In the genomic region with DNA sequence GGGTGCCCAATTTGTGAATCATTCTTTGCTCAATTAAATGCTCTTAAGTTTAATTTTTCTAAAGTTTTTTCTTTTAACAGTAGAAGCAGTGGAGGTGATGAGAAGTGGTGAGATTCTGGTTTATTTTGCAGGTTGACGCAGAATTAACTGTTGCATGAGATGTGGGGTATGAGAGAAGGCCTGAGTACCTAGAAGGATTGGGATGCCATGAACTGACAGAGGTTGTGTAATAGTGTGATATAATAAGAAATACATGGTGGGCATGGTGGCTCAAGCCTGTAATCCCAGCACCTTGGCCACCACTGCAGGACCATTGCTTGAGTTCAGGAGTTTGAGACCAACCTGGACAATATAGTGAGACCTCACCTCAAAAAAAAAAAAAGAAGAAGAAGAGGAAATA, we compare ENCODE assay signal across 26 cellular contexts. TPM values are rescaled to one million over a fixed set of nuclear protein-coding genes. Genes with fewer than 3 reads are reported as not detected.
DNase-seq lines count a peak whose midpoint lies in the region; ATAC-seq, FAIRE-seq and TF ChIP-seq lines count a peak whose summit lies in the region.
"Had no signal": no experiment of that assay in that cellular context is flagged by ENCODE, and none has a peak within 500 bp of the region (broad histone marks: within the 10 kb centered on the region; RNA-seq: fewer than 3 reads in every experiment).

No MANE protein-coding gene starts in this region.

- ATAC-seq in HCT116 (no peak), PC-3 (no peak), HG02938 (IDR thresholded peaks at IDR 0.05; ENCODE audit: unreplicated experiment) (no peak)

- RAD21 ChIA-PET in HCT116 (lab: Charles Lee; ENCODE audit: low non-redundant PET in 1 of 2, low total read pairs in 2 of 2, uncharacterized antibody in 2 of 2, unreplicated experiment in 2 of 2) = no interaction called here

- H3K9me3 ChIP-seq in HCT116 (ENCODE audit: control insufficient read depth in 1 of 2, insufficient read depth in 1 of 2, low read depth in 1 of 2, low read length in 2 of 2) (no peaks in the 10 kb centered on the region), PC-3 (ENCODE audit: low read length) (no peaks in the 10 kb centered on the region), astrocyte (ENCODE audit: insufficient read depth, low read depth, low read length) (no peaks in the 10 kb centered on the region), neural progenitor cell (ENCODE audit: low read depth) (no peaks in the 10 kb centered on the region)

- H3K27ac Mint-ChIP-seq in astrocyte (ENCODE audit: unreplicated experiment) (peak overlapping the region; percentile 10), neural progenitor cell (peak overlapping the region; percentile 21)
- no peak overlapping the region for H3K27ac Mint-ChIP-seq in activated naive CD4-positive, alpha-beta T cell treated with anti-CD3 and anti-CD28 coated beads for 36 hours
- H3K27ac Mint-ChIP-seq: CD14-positive monocyte; CD4-positive, alpha-beta T cell; H9; HFFc6 had no signal

- TF ChIP-seq CTCF in HCT116 (IDR thresholded peaks at IDR 0.05 in 2 of 3, conservative IDR thresholded peaks at IDR 0.05 in 1 of 3; ENCODE audit: borderline replicate concordance in 1 of 3, insufficient read depth in 1 of 3, low read depth in 2 of 3, low read length in 2 of 3) = no peak
- TF ChIP-seq CTCF in PC-3 (conservative IDR thresholded peaks at IDR 0.05; ENCODE audit: low read depth, low read length) = no peak
- TF ChIP-seq CTCF in astrocyte (IDR thresholded peaks at IDR 0.05; ENCODE audit: insufficient read depth, low read depth, low read length) = no peak
- TF ChIP-seq CTCF in neural progenitor cell (IDR thresholded peaks at IDR 0.05) = no peak

- H3K4me3 ChIP-seq in HCT116 (replicated peaks in 1 of 2; ENCODE audit: low read depth in 1 of 2, low read length in 2 of 2) (no peak overlapping the region), PC-3 (ENCODE audit: low read length) (no peak overlapping the region), astrocyte (ENCODE audit: insufficient read depth, low read depth, low read length) (no peak overlapping the region), neural progenitor cell (no peak overlapping the region)
- H3K4me3 ChIP-seq: BLaER1 treated with 17β-estradiol and CSF1 and Interleukin-3, amounts not matched to agents 10 nM and 100 nM; GM23248 had no signal

- H3K27me3 Mint-ChIP-seq in astrocyte (ENCODE audit: low read depth, unreplicated experiment) (no peaks in the 10 kb centered on the region), neural progenitor cell (ENCODE audit: insufficient read depth, low read depth) (peaks cover 2% of the 10 kb centered on the region)
- H3K27me3 Mint-ChIP-seq in activated naive CD4-positive, alpha-beta T cell treated with anti-CD3 and anti-CD28 coated beads for 36 hours (ENCODE audit: low read depth) = peaks cover 20% of the 10 kb centered on the region

- H3F3A ChIP-seq in PC-3 (ENCODE audit: low read length, unreplicated experiment) (peaks cover 17% of the 10 kb centered on the region), neural progenitor cell (ENCODE audit: low read depth) (no peaks in the 10 kb centered on the region)

- H3K9ac ChIP-seq in HCT116 (ENCODE audit: low read length) (no peak overlapping the region), PC-3 (ENCODE audit: low read length) (no peak overlapping the region; the same call in 1 of the 2 replicates), astrocyte (ENCODE audit: low read length) (no peak overlapping the region), neural progenitor cell (no peak overlapping the region)
- H3K9ac ChIP-seq: BLaER1 treated with 17β-estradiol and CSF1 and Interleukin-3, amounts not matched to agents 10 nM and 100 nM; GM23248 had no signal

- POLR2A ChIA-PET in HCT116 (lab: Charles Lee) (interaction anchor here (0.8 kb wide), 1 partner anchor 29 kb away, joined by 4 read pairs; no protein-coding TSS in a partner anchor), PC-3 (lab: Charles Lee; ENCODE audit: unreplicated experiment) (interaction anchor here (1.0 kb wide), 1 partner anchor 42 kb away, joined by 6 read pairs; no protein-coding TSS in a partner anchor)

- H3K36me3 ChIP-seq in HCT116 (ENCODE audit: control insufficient read depth in 1 of 2, insufficient read depth in 2 of 2, low read length in 2 of 2) = no peaks in the 10 kb centered on the region
- H3K36me3 ChIP-seq in PC-3 (ENCODE audit: low read depth, low read length) = peaks cover 8% of the 10 kb centered on the region; the same call in 1 of the 2 replicates
- no peaks in the 10 kb centered on the region for H3K36me3 ChIP-seq in astrocyte (ENCODE audit: insufficient read depth, low read length)
- no peaks in the 10 kb centered on the region for H3K36me3 ChIP-seq in neural progenitor cell
- H3K36me3 ChIP-seq: BE2C; BLaER1 treated with 17β-estradiol and CSF1 and Interleukin-3, amounts not matched to agents 10 nM and 100 nM had no signal

- FAIRE-seq in astrocyte (lab: Jason Lieb, UNC) (no peak), H54 (lab: Jason Lieb, UNC) (no peak)
- FAIRE-seq: A204.1, G401.6, GM12892, GM19239, H1 had no signal

- H3K9me3 Mint-ChIP-seq in astrocyte (ENCODE audit: unreplicated experiment) (peaks cover 5% of the 10 kb centered on the region), neural progenitor cell (peaks cover 5% of the 10 kb centered on the region)
- H3K9me3 Mint-ChIP-seq in activated naive CD4-positive, alpha-beta T cell treated with anti-CD3 and anti-CD28 coated beads for 36 hours = peaks cover 11% of the 10 kb centered on the region
- H3K9me3 Mint-ChIP-seq: CD4-positive, alpha-beta T cell; H9 had no signal

- no peak for DNase-seq in HCT116 (ENCODE audit: low read depth, low spot score)
- DNase-seq in PC-3 = no peak
- DNase-seq in astrocyte (ENCODE audit: low read depth) = no peak
- DNase-seq in neural progenitor cell (ENCODE audit: low spot score) = no peak
- DNase-seq in activated naive CD4-positive, alpha-beta T cell treated with anti-CD3 and anti-CD28 coated beads for 36 hours = no peak
- no peak for DNase-seq in EL
- DNase-seq in H54 (ENCODE audit: insufficient read length, low spot score) = no peak
- DNase-seq: AML-193; BE2C; Calu3; CD4-positive, alpha-beta T cell; COR-L47; DMS53; DMS79 treated with DMSO at 0.1 percent for 48 hours; GM23248; H9; HFFc6 had no signal

- peaks cover 2% of the 10 kb centered on the region for H3K4me1 Mint-ChIP-seq in astrocyte (ENCODE audit: low read depth, unreplicated experiment)
- peaks cover 3% of the 10 kb centered on the region for H3K4me1 Mint-ChIP-seq in neural progenitor cell
- no peaks in the 10 kb centered on the region for H3K4me1 Mint-ChIP-seq in activated naive CD4-positive, alpha-beta T cell treated with anti-CD3 and anti-CD28 coated beads for 36 hours (ENCODE audit: low read depth)

- H3K79me2 ChIP-seq in HCT116 (ENCODE audit: insufficient read depth, low read length) (no peaks in the 10 kb centered on the region), PC-3 (ENCODE audit: low read length) (no peaks in the 10 kb centered on the region), astrocyte (ENCODE audit: insufficient read depth, low read length) (no peaks in the 10 kb centered on the region), neural progenitor cell (ENCODE audit: low read depth) (no peaks in the 10 kb centered on the region)

- H3K4me3 Mint-ChIP-seq in astrocyte (ENCODE audit: unreplicated experiment) (no peak overlapping the region), neural progenitor cell (no peak overlapping the region)
- H3K4me3 Mint-ChIP-seq in activated naive CD4-positive, alpha-beta T cell treated with anti-CD3 and anti-CD28 coated beads for 36 hours = no peak overlapping the region
- H3K4me3 Mint-ChIP-seq: CD14-positive monocyte; CD4-positive, alpha-beta T cell; H9; HFFc6 had no signal

- H3K36me3 Mint-ChIP-seq in astrocyte (ENCODE audit: low read depth, unreplicated experiment) = no peaks in the 10 kb centered on the region
- H3K36me3 Mint-ChIP-seq in neural progenitor cell = no peaks in the 10 kb centered on the region
- no peaks in the 10 kb centered on the region for H3K36me3 Mint-ChIP-seq in activated naive CD4-positive, alpha-beta T cell treated with anti-CD3 and anti-CD28 coated beads for 36 hours (ENCODE audit: low read depth)

- H3K27me3 ChIP-seq in HCT116 (ENCODE audit: insufficient read depth, low read length) (no peaks in the 10 kb centered on the region), PC-3 (ENCODE audit: low read length) (no peaks in the 10 kb centered on the region), astrocyte (ENCODE audit: insufficient read depth, low read length) (no peaks in the 10 kb centered on the region), neural progenitor cell (no peaks in the 10 kb centered on the region)
- H3K27me3 ChIP-seq: BE2C; BLaER1 treated with 17β-estradiol and CSF1 and Interleukin-3, amounts not matched to agents 10 nM and 100 nM had no signal

- CTCF ChIA-PET in HCT116 (lab: Charles Lee) (interaction anchor here (1.0 kb wide), 1 partner anchor 10 kb away, joined by 3 read pairs; no protein-coding TSS in a partner anchor), PC-3 (lab: Charles Lee) (interaction anchor here (0.6 to 2.5 kb wide), 3 partner anchors 8 to 55 kb away, joined by 7 to 16 read pairs (median 11); partner anchors contain the start of gene SH3TC2)
- CTCF ChIA-PET in activated naive CD4-positive, alpha-beta T cell treated with anti-CD3 and anti-CD28 coated beads for 36 hours (lab: Charles Lee) = no interaction called here

- BruUV-seq in HCT116 (replicated peaks; lab: Mats Ljungman, UMichigan) = no TSS peak
- BruUV-seq in PC-3 (replicated peaks; lab: Mats Ljungman, UMichigan) = no TSS peak

- H3K4me1 ChIP-seq in HCT116 (ENCODE audit: control insufficient read depth in 1 of 2, insufficient read depth in 2 of 2, low read length in 2 of 2) (peaks cover 3 to 41% of the 10 kb centered on the region in 2 experiments; a peak in 3 of 4 replicates), PC-3 (ENCODE audit: insufficient read depth, low read length) (peaks cover 53% of the 10 kb centered on the region), astrocyte (ENCODE audit: insufficient read depth, low read length) (no peaks in the 10 kb centered on the region), neural progenitor cell (peaks cover 12% of the 10 kb centered on the region)

- H4K20me1 ChIP-seq in HCT116 (ENCODE audit: insufficient read depth) (no peaks in the 10 kb centered on the region), PC-3 (ENCODE audit: low read length) (no peaks in the 10 kb centered on the region), astrocyte (ENCODE audit: insufficient read depth, low read length) (no peaks in the 10 kb centered on the region), neural progenitor cell (ENCODE audit: low read depth) (no peaks in the 10 kb centered on the region)
- H4K20me1 ChIP-seq: BLaER1 treated with 17β-estradiol and CSF1 and Interleukin-3, amounts not matched to agents 10 nM and 100 nM had no signal

- H3K27ac ChIP-seq in HCT116 (ENCODE audit: low read depth, low read length) (no peak overlapping the region), PC-3 (ENCODE audit: low read length) (peak overlapping the region; percentile 82), astrocyte (ENCODE audit: low read depth, low read length) (no peak overlapping the region), neural progenitor cell (no peak overlapping the region)
- H3K27ac ChIP-seq: 22Rv1; BLaER1 treated with 17β-estradiol and CSF1 and Interleukin-3, amounts not matched to agents 10 nM and 100 nM; GM23248 had no signal

- peak overlapping the region; percentile 59; the same call in 1 of the 2 replicates for H3K4me2 ChIP-seq in HCT116 (ENCODE audit: low read length)
- H3K4me2 ChIP-seq in PC-3 (ENCODE audit: low read length) = no peak overlapping the region
- no peak overlapping the region for H3K4me2 ChIP-seq in astrocyte (ENCODE audit: low read length)
- H3K4me2 ChIP-seq in neural progenitor cell = no peak overlapping the region
- H3K4me2 ChIP-seq: BLaER1 treated with 17β-estradiol and CSF1 and Interleukin-3, amounts not matched to agents 10 nM and 100 nM had no signal

- H3K9me2 ChIP-seq in HCT116 (ENCODE audit: insufficient read depth) (no peaks in the 10 kb centered on the region), PC-3 (replicated peaks; ENCODE audit: low read length) (no peaks in the 10 kb centered on the region)

- intact Hi-C loops in HCT116 (cut with micrococcal nuclease) = no loop called here
- intact Hi-C loops in PC-3 (cut with micrococcal nuclease) = no loop called here
- intact Hi-C loops in activated naive CD4-positive, alpha-beta T cell treated with anti-CD3 and anti-CD28 coated beads for 36 hours (cut with micrococcal nuclease) = no loop called here

- no peak overlapping the region for H2AFZ ChIP-seq in HCT116 (ENCODE audit: low read depth, low read length, poor library complexity, severe bottlenecking)
- H2AFZ ChIP-seq in PC-3 (ENCODE audit: low read length) = no peak overlapping the region
- no peak overlapping the region for H2AFZ ChIP-seq in astrocyte (ENCODE audit: low read depth, low read length)
- H2AFZ ChIP-seq in neural progenitor cell (replicated peaks) = no peak overlapping the region
- H2AFZ ChIP-seq: GM23248 had no signal

- no peak for TF ChIP-seq POLR2A in HCT116 (IDR thresholded peaks at IDR 0.05; ENCODE audit: borderline replicate concordance, extremely low read depth, insufficient read depth, insufficient read length)
- no peak for TF ChIP-seq POLR2A in H54 (IDR thresholded peaks at IDR 0.05; ENCODE audit: low read depth, low read length)

- TF ChIP-seq RAD21 in HCT116 (IDR thresholded peaks at IDR 0.05; ENCODE audit: low read depth) = no peak

RNA-seq across cellular contexts. Expression of gene SH3TC2, which starts 8.4 kb away (rescaled TPM):
- total RNA-seq in HCT116 (2021; ENCODE audit: unreplicated experiment) = 12.8 TPM
- polyA plus RNA-seq in HCT116 (2012) = 5.3 and 5.7 TPM in 2 replicates
- total RNA-seq in PC-3 (2014; rRNA removed) = 32.0 and 40.0 TPM in 2 replicates
- 2.6 and 3.1 TPM in 2 replicates for total RNA-seq in astrocyte
- 0.12 and 0.69 TPM in 2 replicates for total RNA-seq in neural progenitor cell (ENCODE audit: low replicate concordance)
- not detected for total RNA-seq in activated naive CD4-positive, alpha-beta T cell treated with anti-CD3 and anti-CD28 coated beads for 36 hours
- total RNA-seq: CD4-positive, alpha-beta T cell; H9 had no signal
